In the genomic region with DNA sequence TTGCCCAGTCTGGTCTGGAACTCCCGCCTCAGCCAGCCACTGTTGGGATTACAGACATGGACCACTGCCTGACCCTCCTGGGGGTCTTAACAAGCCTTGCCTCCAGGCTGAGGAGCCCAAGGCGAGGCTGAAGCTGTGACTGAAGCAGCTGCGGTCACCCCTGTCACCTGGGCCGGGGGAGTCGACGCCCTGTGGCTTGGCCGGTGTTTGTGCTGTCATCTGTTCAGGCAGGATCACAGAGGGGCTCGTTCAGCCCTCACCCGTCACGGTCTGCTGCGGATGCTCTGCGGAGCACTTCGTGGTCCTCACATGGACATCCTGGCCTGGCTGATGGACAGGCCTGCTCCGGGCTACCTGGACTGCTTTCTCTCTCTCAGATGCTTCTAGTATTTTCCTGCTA, we compare ENCODE assay signal across 18 cellular contexts. TPM values are rescaled to one million over a fixed set of nuclear protein-coding genes. Genes with fewer than 3 reads are reported as not detected.
DNase-seq lines count a peak whose midpoint lies in the region; ATAC-seq, FAIRE-seq and TF ChIP-seq lines count a peak whose summit lies in the region.
"Had no signal": no experiment of that assay in that cellular context is flagged by ENCODE, and none has a peak within 500 bp of the region (broad histone marks: within the 10 kb centered on the region; RNA-seq: fewer than 3 reads in every experiment).

No MANE protein-coding gene starts in this region.

- H3K36me3 Mint-ChIP-seq in chondrocyte (ENCODE audit: low read depth) (peaks cover 12% of the 10 kb centered on the region), T-cell (peaks cover 18% of the 10 kb centered on the region)

- H3K36me3 ChIP-seq in HepG2 (replicated peaks in 1 of 2; ENCODE audit: control insufficient read depth in 1 of 2, insufficient read depth in 2 of 2, low read length in 2 of 2), result peaks cover 5 to 23% of the 10 kb centered on the region in 2 experiments; a peak in 3 of 5 replicates
- peaks cover 0 to 18% (median 0%) of the 10 kb centered on the region in 4 donors for H3K36me3 ChIP-seq in right lobe of liver
- peaks cover 0 to 77% (median 43%) of the 10 kb centered on the region in 6 donors for H3K36me3 ChIP-seq in spleen

- CTCF ChIA-PET in HepG2 (lab: Yijun Ruan, JAX; ENCODE audit: low intra/inter-chr PET ratio, low total read pairs), result no interaction called here
- CTCF ChIA-PET in T-cell (lab: Charles Lee), result no interaction called here

- TF ChIP-seq EP300 in HepG2 (IDR thresholded peaks at IDR 0.05; ENCODE audit: low read depth in 2 of 2, low read length in 2 of 2) (no peak), HepG2 (CRISPR knock-in tag; IDR thresholded peaks at IDR 0.05; ENCODE audit: borderline replicate concordance) (no peak)

- H3K27me3 Mint-ChIP-seq in chondrocyte (ENCODE audit: low read depth) (no peaks in the 10 kb centered on the region), T-cell (peaks cover 0 to 1% of the 10 kb centered on the region in 2 donors)

- WGBS in HepG2 (ENCODE audit: low lambda C conversion rate), result 100% methylated on average over 7 of the region's 14 CpGs
- WGBS in right lobe of liver (ENCODE audit: insufficient coverage, low coverage, low lambda C conversion rate, missing lambda C conversion rate), result 100% methylated on average over 2 of the region's 14 CpGs
- 89 to 100% (median 92%) methylated on average over 6 to 14 of the region's 14 CpGs for WGBS in spleen, 5 donors

- H2AFZ ChIP-seq in HepG2 (ENCODE audit: low read length), result no peak overlapping the region

- H3K4me3 ChIP-seq in HepG2 (replicated peaks in 1 of 3; ENCODE audit: insufficient read depth in 1 of 3, low read depth in 2 of 3, low read length in 3 of 3) (no peak overlapping the region), right lobe of liver (no peak overlapping the region), spleen (no peak overlapping the region)
- H3K4me3 ChIP-seq: HAP-1 had no signal

- ATAC-seq in HepG2 (no peak), right lobe of liver (no peak), T-cell (replicated peaks in 1 of 4) (no peak), GM21423 (IDR thresholded peaks at IDR 0.05; ENCODE audit: unreplicated experiment) (no peak)

- H3K27me3 ChIP-seq in HepG2 (ENCODE audit: control insufficient read depth in 1 of 2, insufficient read depth in 2 of 2, low read length in 2 of 2) (no peaks in the 10 kb centered on the region), right lobe of liver (no peaks in the 10 kb centered on the region), spleen (replicated peaks in 1 of 7) (peaks cover 0 to 11% (median 0%) of the 10 kb centered on the region in 7 donors)
- H3K27me3 ChIP-seq: BE2C had no signal

- H3K4me3 Mint-ChIP-seq in chondrocyte (ENCODE audit: unreplicated experiment), result no peak overlapping the region
- H3K4me3 Mint-ChIP-seq in T-cell, result no peak overlapping the region
- H3K4me3 Mint-ChIP-seq: CD4-positive, alpha-beta memory T cell had no signal

- H3K27ac Mint-ChIP-seq in chondrocyte (ENCODE audit: unreplicated experiment) (no peak overlapping the region), T-cell (no peak overlapping the region)

- in situ Hi-C loops in HepG2 (cut with HindIII; ENCODE audit: extremely low pct_ligation_motif_present, low pct_unique_long_range_greater_than_20kb), result loop anchor here (5.0 kb wide), 1 partner anchor 33 kb away; no protein-coding TSS in a partner anchor

- TF ChIP-seq RAD21 in HepG2 (CRISPR knock-in tag; IDR thresholded peaks at IDR 0.05), result no peak

- TF ChIP-seq POLR2A in HepG2 (IDR thresholded peaks at IDR 0.05; ENCODE audit: insufficient read depth in 1 of 2, low read depth in 2 of 2, low read length in 2 of 2), result no peak
- TF ChIP-seq POLR2A in right lobe of liver (IDR thresholded peaks at IDR 0.05), result no peak
- TF ChIP-seq POLR2A in spleen (IDR thresholded peaks at IDR 0.05), result no peak

- H4K20me1 ChIP-seq in HepG2 (ENCODE audit: insufficient read depth, low read length), result no peaks in the 10 kb centered on the region

- H3K4me1 Mint-ChIP-seq in chondrocyte (ENCODE audit: low read depth) (peaks cover 4% of the 10 kb centered on the region), T-cell (peaks cover 0 to 2% (median 2%) of the 10 kb centered on the region in 3 donors)

- no TSS peak for BruUV-seq in HepG2 (replicated peaks; lab: Mats Ljungman, UMichigan)

- POLR2A ChIA-PET in HepG2 (lab: Yijun Ruan, JAX), result no interaction called here
- POLR2A ChIA-PET in T-cell (lab: Charles Lee), result no interaction called here

- TF ChIP-seq CTCF in HepG2 (CRISPR knock-in tag; IDR thresholded peaks at IDR 0.05) (no peak), right lobe of liver (IDR thresholded peaks at IDR 0.05) (no peak), chondrocyte (IDR thresholded peaks at IDR 0.05) (no peak), spleen (IDR thresholded peaks at IDR 0.05 in 8 of 11, conservative IDR thresholded peaks at IDR 0.05 in 3 of 11) (no peak)

- no peak for FAIRE-seq in HepG2 (lab: Jason Lieb, UNC)
- FAIRE-seq: A204.1, G401.6, GM12891, H1 had no signal

- H3K27ac ChIP-seq in HepG2 (ENCODE audit: extremely low read length, insufficient read depth, low read length) (no peak overlapping the region), right lobe of liver (no peak overlapping the region), spleen (no peak overlapping the region)
- H3K27ac ChIP-seq: C4-2B had no signal

- H3K4me1 ChIP-seq in HepG2 (ENCODE audit: insufficient read depth, low read length), result peaks cover 23% of the 10 kb centered on the region
- H3K4me1 ChIP-seq in right lobe of liver, result peaks cover 0 to 19% (median 6%) of the 10 kb centered on the region in 4 donors
- peaks cover 0 to 10% (median 3%) of the 10 kb centered on the region in 6 donors for H3K4me1 ChIP-seq in spleen
- H3K4me1 ChIP-seq: HAP-1 had no signal

- no peaks in the 10 kb centered on the region for H3K79me2 ChIP-seq in HepG2 (ENCODE audit: insufficient read depth, low read length)

- intact Hi-C loops in HepG2 (cut with micrococcal nuclease; ENCODE audit: unreplicated experiment) (loop anchor here (5.0 kb wide), 1 partner anchor 188 kb away; no protein-coding TSS in a partner anchor), right lobe of liver (cut with DNase I) (loop anchor here (5.0 kb wide), 2 partner anchors 178 to 183 kb away; a partner anchor contains a TSS), spleen (cut with DNase I; ENCODE audit: low total_unique reads) (no loop called here)

- H3K4me2 ChIP-seq in HepG2 (ENCODE audit: low read depth, low read length), result no peak overlapping the region

- no peak overlapping the region for H3K9ac ChIP-seq in HepG2 (ENCODE audit: insufficient read depth, low read depth, low read length)

- DNase-seq in HepG2 (ENCODE audit: low spot score) (no peak), right lobe of liver (no peak), chondrocyte (ENCODE audit: low spot score) (peak; percentile 79), spleen (peak; percentile 64), AG08395 (ENCODE audit: low spot score) (no peak), T-cell (no peak)
- DNase-seq: BE2C; CD4-positive, alpha-beta memory T cell; DMS153; DMS79 treated with DMSO at 0.1 percent for 48 hours; EL had no signal

- no peaks in the 10 kb centered on the region for H3K9me3 ChIP-seq in HepG2 (ENCODE audit: low read length)
- no peaks in the 10 kb centered on the region for H3K9me3 ChIP-seq in right lobe of liver
- H3K9me3 ChIP-seq in spleen, result no peaks in the 10 kb centered on the region
- H3K9me3 ChIP-seq: BE2C, HAP-1 had no signal

- no peaks in the 10 kb centered on the region for H3K9me3 Mint-ChIP-seq in chondrocyte (ENCODE audit: low read depth)
- peaks cover 3 to 6% (median 4%) of the 10 kb centered on the region in 3 donors for H3K9me3 Mint-ChIP-seq in T-cell

TF ChIP-seq in HepG2, 621 proteins besides CTCF, POLR2A, EP300 and RAD21 (continues in another document):
- TF ChIP-seq, protein P1, sequence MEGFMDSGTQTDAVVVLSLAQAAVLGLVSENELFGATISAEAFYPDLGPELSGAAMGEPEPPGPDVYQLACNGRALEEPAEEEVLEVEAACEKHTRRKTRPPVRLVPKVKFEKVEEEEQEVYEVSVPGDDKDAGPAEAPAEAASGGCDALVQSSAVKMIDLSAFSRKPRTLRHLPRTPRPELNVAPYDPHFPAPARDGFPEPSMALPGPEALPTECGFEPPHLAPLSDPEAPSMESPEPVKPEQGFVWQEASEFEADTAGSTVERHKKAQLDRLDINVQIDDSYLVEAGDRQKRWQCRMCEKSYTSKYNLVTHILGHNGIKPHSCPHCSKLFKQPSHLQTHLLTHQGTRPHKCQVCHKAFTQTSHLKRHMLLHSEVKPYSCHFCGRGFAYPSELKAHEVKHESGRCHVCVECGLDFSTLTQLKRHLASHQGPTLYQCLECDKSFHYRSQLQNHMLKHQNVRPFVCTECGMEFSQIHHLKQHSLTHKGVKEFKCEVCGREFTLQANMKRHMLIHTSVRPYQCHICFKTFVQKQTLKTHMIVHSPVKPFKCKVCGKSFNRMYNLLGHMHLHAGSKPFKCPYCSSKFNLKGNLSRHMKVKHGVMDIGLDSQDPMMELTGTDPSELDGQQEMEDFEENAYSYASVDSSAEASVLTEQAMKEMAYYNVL (CRISPR knock-in tag; IDR thresholded peaks at IDR 0.05; ENCODE audit: borderline replicate concordance), result no peak

RNA-seq across cellular contexts. Expression of a gene that starts 23.8 kb away (rescaled TPM):
- total RNA-seq in HepG2 (2016; rRNA removed; fragmentation: Illumina TruSeq; extraction: Trizol), result 47.7 and 50.2 TPM in 2 replicates
- total RNA-seq in HepG2 (2016; cell fraction: cytosol; rRNA removed; fragmentation: Illumina TruSeq; extraction: Trizol; ENCODE audit: low read depth), result 18.2 and 23.3 TPM in 2 replicates
- 47.8 and 51.9 TPM in 2 replicates for total RNA-seq in HepG2 (2016; cell fraction: insoluble cytoplasmic fraction; rRNA removed; fragmentation: Illumina TruSeq; extraction: Trizol)
- total RNA-seq in HepG2 (2016; cell fraction: membrane; rRNA removed; fragmentation: Illumina TruSeq; extraction: Trizol), result 29.1 and 30.8 TPM in 2 replicates
- 60.2 and 64.2 TPM in 2 replicates for total RNA-seq in HepG2 (2016; cell fraction: nucleus; rRNA removed; fragmentation: Illumina TruSeq; extraction: Trizol)
- 31.0 and 32.1 TPM in 2 replicates for polyA plus RNA-seq in HepG2 (2011; rRNA removed)
- 19.1 and 26.5 TPM in 2 replicates for polyA plus RNA-seq in HepG2 (2011; cell fraction: cytosol; rRNA removed)
- 132 and 159 TPM in 2 replicates for polyA plus RNA-seq in HepG2 (2011; cell fraction: nucleus; rRNA removed)
- polyA plus RNA-seq in HepG2 (2012), result 26.7 and 28.6 TPM in 2 replicates
- 8.9 and 10.9 TPM in 2 replicates for polyA plus RNA-seq in HepG2 (2016; cell fraction: cytosol; fragmentation: Illumina TruSeq; extraction: Trizol; ENCODE audit: low read depth)
- polyA plus RNA-seq in HepG2 (2016; cell fraction: insoluble cytoplasmic fraction; fragmentation: Illumina TruSeq; extraction: Trizol; ENCODE audit: low read depth), result 51.8 and 58.5 TPM in 2 replicates
- polyA plus RNA-seq in HepG2 (2016; cell fraction: membrane; fragmentation: Illumina TruSeq; extraction: Trizol; ENCODE audit: low read depth), result 20.5 and 21.0 TPM in 2 replicates
- 126 and 127 TPM in 2 replicates for polyA plus RNA-seq in HepG2 (2016; cell fraction: nucleus; fragmentation: Illumina TruSeq; extraction: Trizol; ENCODE audit: insufficient read depth, low read depth)
- 36.9 and 68.5 TPM in 2 replicates for polyA minus RNA-seq in HepG2 (2011; rRNA and poly(A)+ RNA removed; ENCODE audit: low replicate concordance)
- 9.8 and 12.0 TPM in 2 replicates for polyA minus RNA-seq in HepG2 (2011; cell fraction: cytosol; rRNA and poly(A)+ RNA removed)
- 105 and 171 TPM in 2 replicates for polyA minus RNA-seq in HepG2 (2011; cell fraction: nucleus; rRNA and poly(A)+ RNA removed)
- total RNA-seq in right lobe of liver, result 10 to 100 TPM; 17.2 to 24.2 (median 19.9) TPM
- total RNA-seq in chondrocyte, result 26.5 to 39.2 TPM (median 27.3 TPM) in 3 replicates
- total RNA-seq in spleen, result 10 to 100 TPM; 43.1 to 59.6 (median 49.8) TPM
- polyA plus RNA-seq in spleen, result 10 to 100 TPM; 23.7 to 32.4 (median 25.0) TPM
- 10 to 100 TPM; 62.8 to 92.1 (median 77.5) TPM for total RNA-seq in T-cell

Comparison
In these comparisons a context has a peak if more than half of its experiments do, and no peak if none do; other contexts are left out.
1. DNase-seq: peak in chondrocyte (single experiment) and spleen (single experiment); none in HepG2 (single experiment), right lobe of liver (0 of 3), AG08395 (single experiment) and T-cell (0 of 34).